In the genomic region with DNA sequence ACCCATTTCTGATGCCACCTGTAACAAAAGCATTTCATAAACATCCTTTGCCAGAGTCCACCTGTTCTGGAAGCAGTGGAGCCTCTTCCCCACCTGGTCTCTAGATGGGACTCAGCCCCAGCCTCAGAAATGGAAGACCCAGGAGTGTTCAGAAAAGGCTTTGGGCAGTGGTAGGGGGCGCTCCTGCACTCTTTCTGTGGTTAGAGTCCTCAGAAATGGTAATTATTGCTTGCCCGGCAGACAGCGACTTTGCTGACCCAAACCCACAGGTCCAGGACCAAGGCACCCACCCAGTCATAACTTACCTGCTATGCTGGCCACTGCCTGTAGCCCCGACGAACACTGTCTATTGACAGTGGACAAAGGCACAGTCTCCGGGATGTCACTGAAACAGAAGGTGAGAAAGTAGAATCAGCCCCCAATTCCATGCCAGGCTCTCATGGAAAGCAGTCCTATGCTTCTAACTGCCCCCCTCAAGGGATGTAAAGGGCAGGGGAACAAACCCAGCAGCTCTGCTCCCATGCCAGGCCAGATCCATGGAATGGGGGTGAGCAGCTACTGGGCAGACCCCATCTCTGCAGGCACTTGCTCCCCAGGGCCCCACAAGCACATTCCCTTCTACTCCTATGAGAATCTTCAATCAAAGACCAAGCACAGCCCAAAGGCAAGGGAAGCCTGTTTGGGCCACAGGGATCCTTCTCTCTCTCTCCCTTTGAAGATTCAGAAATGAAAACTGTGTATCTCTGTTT, we compare ENCODE assay signal across 8 cellular contexts. TPM values are rescaled to one million over a fixed set of nuclear protein-coding genes. Genes with fewer than 3 reads are reported as not detected.
DNase-seq lines count a peak whose midpoint lies in the region; ATAC-seq, FAIRE-seq and TF ChIP-seq lines count a peak whose summit lies in the region.

No MANE protein-coding gene starts in this region.

- no peaks in the 10 kb centered on the region for H3K9me3 Mint-ChIP-seq in CD8-positive, alpha-beta T cell
- no peaks in the 10 kb centered on the region for H3K9me3 Mint-ChIP-seq in activated T-cell treated with anti-CD3 and anti-CD28 coated beads, Interleukin-2, amount 50 U/mL, for 24 hours

- no peaks in the 10 kb centered on the region for H3K9me3 ChIP-seq in CD8-positive, alpha-beta T cell (ENCODE audit: low read length)
- no peaks in the 10 kb centered on the region for H3K9me3 ChIP-seq in HepG2 (ENCODE audit: low read length)
- H3K9me3 ChIP-seq in sigmoid colon = no peaks in the 10 kb centered on the region

- peaks cover 17% of the 10 kb centered on the region for H4K20me1 ChIP-seq in HepG2 (ENCODE audit: insufficient read depth, low read length)

- POLR2A ChIA-PET in CD8-positive, alpha-beta T cell (lab: Charles Lee) = no interaction called here
- POLR2A ChIA-PET in HepG2 (lab: Yijun Ruan, JAX) = interaction anchor here (2.0 to 6.9 kb wide), 2 partner anchors 13 to 33 kb away, joined by 11 to 87 read pairs; a partner anchor contains a TSS

- peaks cover 19% of the 10 kb centered on the region for H3K4me1 ChIP-seq in CD8-positive, alpha-beta T cell (ENCODE audit: insufficient read depth, low read length)
- H3K4me1 ChIP-seq in HepG2 (ENCODE audit: insufficient read depth, low read length) = peaks cover 86% of the 10 kb centered on the region
- peaks cover 0 to 32% (median 19%) of the 10 kb centered on the region in 4 donors for H3K4me1 ChIP-seq in sigmoid colon

- no peak for TF ChIP-seq EP300 in HepG2 (IDR thresholded peaks at IDR 0.05; ENCODE audit: low read depth in 2 of 2, low read length in 2 of 2)
- 0 out of 2 replicates have a peak, but pooled peaks have one; percentile 10 for TF ChIP-seq EP300 in HepG2 (CRISPR knock-in tag; IDR thresholded peaks at IDR 0.05; ENCODE audit: borderline replicate concordance)
- TF ChIP-seq EP300 in sigmoid colon (IDR thresholded peaks at IDR 0.05) = no peak

- in situ Hi-C loops in HepG2 (cut with HindIII; ENCODE audit: extremely low pct_ligation_motif_present, low pct_unique_long_range_greater_than_20kb) = loop anchor here (25.0 kb wide), 1 partner anchor 331 kb away; a partner anchor contains a TSS

- H3K27me3 ChIP-seq in CD8-positive, alpha-beta T cell (ENCODE audit: insufficient read depth, low read length) = no peaks in the 10 kb centered on the region
- H3K27me3 ChIP-seq in HepG2 (ENCODE audit: control insufficient read depth in 1 of 2, insufficient read depth in 2 of 2, low read length in 2 of 2) (no peaks in the 10 kb centered on the region; a peak in 1 of 5 replicates), sigmoid colon (no peaks in the 10 kb centered on the region)

- peaks cover 65% of the 10 kb centered on the region for H3K79me2 ChIP-seq in HepG2 (ENCODE audit: insufficient read depth, low read length)

- intact Hi-C loops in CD8-positive, alpha-beta T cell (cut with DNase I, micrococcal nuclease) = loop anchor here (10.0 kb wide), 1 partner anchor 923 kb away; a partner anchor contains a TSS
- intact Hi-C loops in HepG2 (cut with micrococcal nuclease; ENCODE audit: unreplicated experiment) = loop anchor here (2.0 to 10.0 kb wide), 3 partner anchors 15 to 215 kb away; a partner anchor contains a TSS
- intact Hi-C loops in sigmoid colon (cut with DNase I) = no loop called here

- H2AFZ ChIP-seq in HepG2 (ENCODE audit: low read length) = no peak overlapping the region

- peak overlapping the region; percentile 71 for H3K9ac ChIP-seq in HepG2 (ENCODE audit: insufficient read depth, low read depth, low read length)

- no peak for FAIRE-seq in HepG2 (lab: Jason Lieb, UNC)

- WGBS in HepG2 (ENCODE audit: low lambda C conversion rate) = 60% methylated on average over 1 of the region's 6 CpGs
- 80 to 81% methylated on average over 6 of the region's 6 CpGs for WGBS in sigmoid colon, 2 donors

- CTCF ChIA-PET in CD8-positive, alpha-beta T cell (lab: Charles Lee) = interaction anchor here (1.0 to 1.5 kb wide), 4 partner anchors 10 to 215 kb away, joined by 3 read pairs; a partner anchor contains a TSS
- CTCF ChIA-PET in HepG2 (lab: Yijun Ruan, JAX; ENCODE audit: low intra/inter-chr PET ratio, low total read pairs) = no interaction called here

- H3K4me1 Mint-ChIP-seq in CD8-positive, alpha-beta T cell (ENCODE audit: low read depth) = peaks cover 44% of the 10 kb centered on the region
- peaks cover 46% of the 10 kb centered on the region for H3K4me1 Mint-ChIP-seq in activated T-cell treated with anti-CD3 and anti-CD28 coated beads, Interleukin-2, amount 50 U/mL, for 24 hours (ENCODE audit: low read depth)

- peaks cover 82% of the 10 kb centered on the region for H3K36me3 Mint-ChIP-seq in CD8-positive, alpha-beta T cell
- peaks cover 91% of the 10 kb centered on the region for H3K36me3 Mint-ChIP-seq in activated T-cell treated with anti-CD3 and anti-CD28 coated beads, Interleukin-2, amount 50 U/mL, for 24 hours (ENCODE audit: low read depth)

- no TSS peak for BruUV-seq in HepG2 (replicated peaks; lab: Mats Ljungman, UMichigan)

- TF ChIP-seq POLR2A in HepG2 (IDR thresholded peaks at IDR 0.05; ENCODE audit: insufficient read depth in 1 of 2, low read depth in 2 of 2, low read length in 2 of 2) (no peak), GM18505 (IDR thresholded peaks at IDR 0.05; ENCODE audit: borderline replicate concordance, extremely low read depth, insufficient read depth, insufficient read length) (no peak), sigmoid colon (IDR thresholded peaks at IDR 0.05) (no peak)

- peak overlapping the region; percentile 90 for H3K4me2 ChIP-seq in HepG2 (ENCODE audit: low read depth, low read length)

- H3K4me3 ChIP-seq in CD8-positive, alpha-beta T cell (ENCODE audit: low read depth, low read length) = no peak overlapping the region
- H3K4me3 ChIP-seq in HepG2 (replicated peaks in 1 of 3; ENCODE audit: insufficient read depth in 1 of 3, low read depth in 2 of 3, low read length in 3 of 3) (peak overlapping the region in 1 of 3 experiments; percentile 61; a peak in 2 of 6 replicates), sigmoid colon (no peak overlapping the region)

- peaks cover 56% of the 10 kb centered on the region for H3K36me3 ChIP-seq in CD8-positive, alpha-beta T cell (ENCODE audit: insufficient read depth, low read length)
- H3K36me3 ChIP-seq in HepG2 (replicated peaks in 1 of 2; ENCODE audit: control insufficient read depth in 1 of 2, insufficient read depth in 2 of 2, low read length in 2 of 2) = peaks cover 23 to 58% of the 10 kb centered on the region in 2 experiments
- peaks cover 30 to 87% (median 56%) of the 10 kb centered on the region in 4 donors for H3K36me3 ChIP-seq in sigmoid colon

- H3K27ac ChIP-seq in CD8-positive, alpha-beta T cell (ENCODE audit: low read depth, low read length) = no peak overlapping the region
- H3K27ac ChIP-seq in HepG2 (ENCODE audit: extremely low read length, insufficient read depth, low read length) (peak overlapping the region; percentile 97), sigmoid colon (no peak overlapping the region)

- ATAC-seq in CD8-positive, alpha-beta T cell = no peak
- ATAC-seq in HepG2 (peak; percentile 6; the same call in 2 of the 3 replicates), GM18505 (IDR thresholded peaks at IDR 0.05; ENCODE audit: unreplicated experiment) (no peak)

- peak; percentile 59; the same call in 1 of the 2 replicates for TF ChIP-seq RAD21 in HepG2 (CRISPR knock-in tag; IDR thresholded peaks at IDR 0.05)

- H3K4me3 Mint-ChIP-seq in CD8-positive, alpha-beta T cell = no peak overlapping the region
- no peak overlapping the region for H3K4me3 Mint-ChIP-seq in activated T-cell treated with anti-CD3 and anti-CD28 coated beads, Interleukin-2, amount 50 U/mL, for 24 hours

- H3K27ac Mint-ChIP-seq in CD8-positive, alpha-beta T cell = peak overlapping the region; percentile 60
- peak overlapping the region; percentile 72 for H3K27ac Mint-ChIP-seq in activated T-cell treated with anti-CD3 and anti-CD28 coated beads, Interleukin-2, amount 50 U/mL, for 24 hours

- no peaks in the 10 kb centered on the region for H3K27me3 Mint-ChIP-seq in CD8-positive, alpha-beta T cell (ENCODE audit: low read depth)
- no peaks in the 10 kb centered on the region for H3K27me3 Mint-ChIP-seq in activated T-cell treated with anti-CD3 and anti-CD28 coated beads, Interleukin-2, amount 50 U/mL, for 24 hours

- no peak for TF ChIP-seq CTCF in CD8-positive, alpha-beta T cell (IDR thresholded peaks at IDR 0.05)
- TF ChIP-seq CTCF in HepG2 (CRISPR knock-in tag; IDR thresholded peaks at IDR 0.05) (peak; percentile 62), sigmoid colon (IDR thresholded peaks at IDR 0.05) (peak in 1 of 4 experiments; percentile 7)

- peak in 2 of 7 experiments; percentile 32 to 36 for DNase-seq in CD8-positive, alpha-beta T cell
- DNase-seq in HUDEP-2 (lab: John Stamatoyannopoulos, UW; ENCODE audit: unreplicated experiment in 76 of 76) = peak in 43 of 76 experiments; percentile 3 to 55 (median 23)
- peak; percentile 41 for DNase-seq in activated T-cell treated with anti-CD3 and anti-CD28 coated beads, Interleukin-2, amount 50 U/mL, for 24 hours
- no peak for DNase-seq in HepG2 (ENCODE audit: low spot score)
- DNase-seq in sigmoid colon = no peak
- no peak for DNase-seq in middle frontal gyrus (ENCODE audit: extremely low spot score, low spot score)
- no peak for DNase-seq in GDM1 (lab: John Stamatoyannopoulos, UW)

RNA-seq across cellular contexts. Expression of a gene that starts 5.1 kb away (rescaled TPM):
- 10 to 100 TPM; 49.4 to 49.9 TPM for total RNA-seq in CD8-positive, alpha-beta T cell
- 60.8 and 107 TPM in 2 replicates for total RNA-seq in HepG2 (2016; rRNA removed; fragmentation: Illumina TruSeq; extraction: Trizol)
- total RNA-seq in HepG2 (2016; cell fraction: cytosol; rRNA removed; fragmentation: Illumina TruSeq; extraction: Trizol; ENCODE audit: low read depth) = 27.5 and 27.8 TPM in 2 replicates
- total RNA-seq in HepG2 (2016; cell fraction: insoluble cytoplasmic fraction; rRNA removed; fragmentation: Illumina TruSeq; extraction: Trizol) = 63.4 and 105 TPM in 2 replicates
- 52.7 and 55.5 TPM in 2 replicates for total RNA-seq in HepG2 (2016; cell fraction: membrane; rRNA removed; fragmentation: Illumina TruSeq; extraction: Trizol)
- 75.4 and 87.9 TPM in 2 replicates for total RNA-seq in HepG2 (2016; cell fraction: nucleus; rRNA removed; fragmentation: Illumina TruSeq; extraction: Trizol)
- 188 and 221 TPM in 2 replicates for polyA plus RNA-seq in HepG2 (2011; rRNA removed)
- polyA plus RNA-seq in HepG2 (2011; cell fraction: cytosol; rRNA removed) = 169 and 202 TPM in 2 replicates
- polyA plus RNA-seq in HepG2 (2011; cell fraction: nucleus; rRNA removed) = 588 and 662 TPM in 2 replicates
- polyA plus RNA-seq in HepG2 (2012) = 125 and 170 TPM in 2 replicates
- 44.3 and 47.9 TPM in 2 replicates for polyA plus RNA-seq in HepG2 (2016; cell fraction: cytosol; fragmentation: Illumina TruSeq; extraction: Trizol; ENCODE audit: low read depth)
- 240 and 247 TPM in 2 replicates for polyA plus RNA-seq in HepG2 (2016; cell fraction: insoluble cytoplasmic fraction; fragmentation: Illumina TruSeq; extraction: Trizol; ENCODE audit: low read depth)
- 62.9 and 66.6 TPM in 2 replicates for polyA plus RNA-seq in HepG2 (2016; cell fraction: membrane; fragmentation: Illumina TruSeq; extraction: Trizol; ENCODE audit: low read depth)
- polyA plus RNA-seq in HepG2 (2016; cell fraction: nucleus; fragmentation: Illumina TruSeq; extraction: Trizol; ENCODE audit: insufficient read depth, low read depth) = 290 and 311 TPM in 2 replicates
- 57.0 and 213 TPM in 2 replicates for polyA minus RNA-seq in HepG2 (2011; rRNA and poly(A)+ RNA removed; ENCODE audit: low replicate concordance)
- polyA minus RNA-seq in HepG2 (2011; cell fraction: cytosol; rRNA and poly(A)+ RNA removed) = 80.2 and 80.3 TPM in 2 replicates
- polyA minus RNA-seq in HepG2 (2011; cell fraction: nucleus; rRNA and poly(A)+ RNA removed) = 241 and 244 TPM in 2 replicates
- total RNA-seq in sigmoid colon = 10 to 100 TPM; 42.6 to 53.2 (median 47.6) TPM
- polyA plus RNA-seq in sigmoid colon = 100 to 1,000 TPM; 102 to 258 (median 131) TPM

RNA-seq across cellular contexts. Expression of a gene that starts 6.7 kb away (rescaled TPM):
- 10 to 100 TPM; 32.2 to 32.7 TPM for total RNA-seq in CD8-positive, alpha-beta T cell
- total RNA-seq in HepG2 (2016; rRNA removed; fragmentation: Illumina TruSeq; extraction: Trizol) = 7.6 and 14.5 TPM in 2 replicates
- total RNA-seq in HepG2 (2016; cell fraction: cytosol; rRNA removed; fragmentation: Illumina TruSeq; extraction: Trizol; ENCODE audit: low read depth) = 2.5 and 3.5 TPM in 2 replicates
- total RNA-seq in HepG2 (2016; cell fraction: insoluble cytoplasmic fraction; rRNA removed; fragmentation: Illumina TruSeq; extraction: Trizol) = 7.2 and 14.6 TPM in 2 replicates
- total RNA-seq in HepG2 (2016; cell fraction: membrane; rRNA removed; fragmentation: Illumina TruSeq; extraction: Trizol) = 6.0 and 6.5 TPM in 2 replicates
- 9.8 and 11.0 TPM in 2 replicates for total RNA-seq in HepG2 (2016; cell fraction: nucleus; rRNA removed; fragmentation: Illumina TruSeq; extraction: Trizol)
- polyA plus RNA-seq in HepG2 (2011; rRNA removed) = 32.7 and 36.6 TPM in 2 replicates
- 31.0 and 32.2 TPM in 2 replicates for polyA plus RNA-seq in HepG2 (2011; cell fraction: cytosol; rRNA removed)
- 53.7 and 60.9 TPM in 2 replicates for polyA plus RNA-seq in HepG2 (2011; cell fraction: nucleus; rRNA removed)
- polyA plus RNA-seq in HepG2 (2012) = 19.9 and 22.6 TPM in 2 replicates
- polyA plus RNA-seq in HepG2 (2016; cell fraction: cytosol; fragmentation: Illumina TruSeq; extraction: Trizol; ENCODE audit: low read depth) = 2.8 and 2.9 TPM in 2 replicates
- 51.1 and 57.2 TPM in 2 replicates for polyA plus RNA-seq in HepG2 (2016; cell fraction: insoluble cytoplasmic fraction; fragmentation: Illumina TruSeq; extraction: Trizol; ENCODE audit: low read depth)
- 9.0 and 9.6 TPM in 2 replicates for polyA plus RNA-seq in HepG2 (2016; cell fraction: membrane; fragmentation: Illumina TruSeq; extraction: Trizol; ENCODE audit: low read depth)
- polyA plus RNA-seq in HepG2 (2016; cell fraction: nucleus; fragmentation: Illumina TruSeq; extraction: Trizol; ENCODE audit: insufficient read depth, low read depth) = 48.1 and 53.6 TPM in 2 replicates
- 15.6 and 54.6 TPM in 2 replicates for polyA minus RNA-seq in HepG2 (2011; rRNA and poly(A)+ RNA removed; ENCODE audit: low replicate concordance)
- 19.7 and 21.8 TPM in 2 replicates for polyA minus RNA-seq in HepG2 (2011; cell fraction: cytosol; rRNA and poly(A)+ RNA removed)
- polyA minus RNA-seq in HepG2 (2011; cell fraction: nucleus; rRNA and poly(A)+ RNA removed) = 13.9 and 15.8 TPM in 2 replicates
- total RNA-seq in sigmoid colon = 10 to 100 TPM; 27.8 to 39.7 (median 33.4) TPM
- polyA plus RNA-seq in sigmoid colon = 10 to 100 TPM; 48.6 to 74.0 (median 58.4) TPM

RNA-seq across cellular contexts. Expression of a gene that starts 33.5 kb away (rescaled TPM):
- 10 to 100 TPM; 45.4 to 45.6 TPM for total RNA-seq in CD8-positive, alpha-beta T cell
- total RNA-seq in HepG2 (2016; rRNA removed; fragmentation: Illumina TruSeq; extraction: Trizol) (32.6 and 41.1 TPM in 2 replicates), sigmoid colon (10 to 100 TPM; 21.8 to 28.8 (median 26.2) TPM)
- 7.6 TPM in 2 replicates for total RNA-seq in HepG2 (2016; cell fraction: cytosol; rRNA removed; fragmentation: Illumina TruSeq; extraction: Trizol; ENCODE audit: low read depth)
- 32.9 and 39.8 TPM in 2 replicates for total RNA-seq in HepG2 (2016; cell fraction: insoluble cytoplasmic fraction; rRNA removed; fragmentation: Illumina TruSeq; extraction: Trizol)
- total RNA-seq in HepG2 (2016; cell fraction: membrane; rRNA removed; fragmentation: Illumina TruSeq; extraction: Trizol) = 12.8 and 14.5 TPM in 2 replicates
- total RNA-seq in HepG2 (2016; cell fraction: nucleus; rRNA removed; fragmentation: Illumina TruSeq; extraction: Trizol) = 30.2 and 32.6 TPM in 2 replicates
- polyA plus RNA-seq in HepG2 (2011; rRNA removed) (25.9 and 27.4 TPM in 2 replicates), sigmoid colon (10 to 100 TPM; 13.8 to 22.9 (median 22.8) TPM)
- polyA plus RNA-seq in HepG2 (2011; cell fraction: cytosol; rRNA removed) = 18.5 and 23.3 TPM in 2 replicates
- polyA plus RNA-seq in HepG2 (2011; cell fraction: nucleus; rRNA removed) = 19.5 and 22.8 TPM in 2 replicates
- 23.1 and 31.4 TPM in 2 replicates for polyA plus RNA-seq in HepG2 (2012)
- 1.5 and 1.6 TPM in 2 replicates for polyA plus RNA-seq in HepG2 (2016; cell fraction: cytosol; fragmentation: Illumina TruSeq; extraction: Trizol; ENCODE audit: low read depth)
- 33.9 and 36.3 TPM in 2 replicates for polyA plus RNA-seq in HepG2 (2016; cell fraction: insoluble cytoplasmic fraction; fragmentation: Illumina TruSeq; extraction: Trizol; ENCODE audit: low read depth)
- 5.4 and 5.9 TPM in 2 replicates for polyA plus RNA-seq in HepG2 (2016; cell fraction: membrane; fragmentation: Illumina TruSeq; extraction: Trizol; ENCODE audit: low read depth)
- 31.5 and 34.6 TPM in 2 replicates for polyA plus RNA-seq in HepG2 (2016; cell fraction: nucleus; fragmentation: Illumina TruSeq; extraction: Trizol; ENCODE audit: insufficient read depth, low read depth)
- 36.3 and 49.0 TPM in 2 replicates for polyA minus RNA-seq in HepG2 (2011; rRNA and poly(A)+ RNA removed; ENCODE audit: low replicate concordance)
- polyA minus RNA-seq in HepG2 (2011; cell fraction: cytosol; rRNA and poly(A)+ RNA removed) = 26.2 and 26.9 TPM in 2 replicates
- polyA minus RNA-seq in HepG2 (2011; cell fraction: nucleus; rRNA and poly(A)+ RNA removed) = 37.9 and 47.6 TPM in 2 replicates

Comparison
In these comparisons a context has a peak if more than half of its experiments do, and no peak if none do; other contexts are left out.
1. DNase-seq: peak in HUDEP-2 (43 of 76) and activated T-cell treated with anti-CD3 and anti-CD28 coated beads, Interleukin-2, amount 50 U/mL, for 24 hours (single experiment); none in HepG2 (single experiment), sigmoid colon (single experiment), middle frontal gyrus (single experiment) and GDM1 (single experiment).